Comparison of ENCODE assay signal across 8 cellular contexts in the genomic region with DNA sequence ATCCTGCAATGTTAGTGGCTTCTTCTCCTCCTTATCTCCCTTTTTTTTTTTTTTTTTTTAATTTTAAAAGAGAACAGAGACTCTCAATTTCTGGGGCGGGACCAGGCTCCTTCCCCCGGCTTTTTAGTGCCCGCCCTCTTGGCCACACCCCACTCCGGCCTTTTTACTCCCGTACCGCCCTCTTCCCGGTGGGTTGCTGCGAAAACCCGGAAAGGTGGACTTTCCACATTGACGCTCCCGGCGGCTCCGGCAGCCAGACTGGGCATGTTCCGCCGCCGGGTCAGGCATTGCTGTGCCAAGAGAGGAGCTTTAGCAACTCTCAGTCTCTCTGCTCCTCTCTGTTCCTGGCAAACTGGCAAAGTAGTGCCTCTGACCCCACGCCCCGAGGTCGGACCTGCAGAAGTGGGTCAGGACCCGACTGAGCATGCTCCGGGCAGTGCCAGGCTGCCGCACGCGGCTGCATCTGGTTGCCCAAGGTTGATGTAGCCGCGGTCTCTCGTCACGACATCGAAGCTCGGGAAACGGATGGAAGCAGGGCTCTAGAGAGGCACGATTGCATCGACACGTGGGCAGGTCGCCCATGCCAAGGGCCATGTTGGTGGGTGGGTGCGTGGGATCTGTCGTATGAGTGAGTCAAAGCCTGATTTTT. TPM values are rescaled to one million over a fixed set of nuclear protein-coding genes. Genes with fewer than 3 reads are reported as not detected.
DNase-seq lines count a peak whose midpoint lies in the region; TF ChIP-seq lines count a peak whose summit lies in the region.

No MANE protein-coding gene starts in this region.

- H3K23ac ChIP-seq in H9 (ENCODE audit: insufficient read length, low read depth, low read length), result no peak overlapping the region

- no peak for TF ChIP-seq EP300 in stomach (IDR thresholded peaks at IDR 0.05)

- H2BK20ac ChIP-seq in H9 (ENCODE audit: low read depth, low read length, poor library complexity, severe bottlenecking), result no peak overlapping the region

- H3K4me1 ChIP-seq in H9 (ENCODE audit: insufficient read depth, low read length) (no peaks in the 10 kb centered on the region), neuron (ENCODE audit: insufficient read depth, low read length) (peaks cover 5% of the 10 kb centered on the region), stomach (peaks cover 4 to 15% (median 8%) of the 10 kb centered on the region in 4 donors)

- DNase-seq in ELF-1 (ENCODE audit: low read depth, low spot score) (peak; percentile 96), H9 (peak; percentile 92), MG63 (peak; percentile 85), SK-N-MC (ENCODE audit: low read depth, low spot score) (peak; percentile 80), germinal center (ENCODE audit: low spot score) (peak; percentile 88), stomach (peak; percentile 93)
- DNase-seq in activated naive CD4-positive, alpha-beta T cell treated with anti-CD3 and anti-CD28 coated beads, Interleukin-2, amount 50 U/mL, for 16 hours, result peak; percentile 95

- no peak overlapping the region for H3T11ph ChIP-seq in H9 (ENCODE audit: low read length)

- H4K91ac ChIP-seq in H9 (ENCODE audit: insufficient read length, low read depth, low read length), result no peak overlapping the region

- no peak overlapping the region for H3K18ac ChIP-seq in H9 (ENCODE audit: insufficient read length, low read depth, low read length)

- no peak overlapping the region for H4K8ac ChIP-seq in H9 (replicated peaks; ENCODE audit: insufficient read length, low read depth, low read length)

- WGBS in H9 (ENCODE audit: extremely low coverage, insufficient read length, low lambda C conversion rate), result no CpG with 5 or more reads among the region's 37 CpGs
- 4 to 6% (median 4%) methylated on average over 29 to 37 of the region's 37 CpGs for WGBS in stomach, 5 donors

- H4K20me1 ChIP-seq in H9 (ENCODE audit: control insufficient read depth, insufficient read depth, insufficient read length), result no peaks in the 10 kb centered on the region

- H3K4me3 ChIP-seq in MG63, result peak overlapping the region; percentile 60
- H3K4me3 ChIP-seq in SK-N-MC, result peak overlapping the region; percentile 93
- peak overlapping the region; percentile 72 for H3K4me3 ChIP-seq in neuron (ENCODE audit: low read length)
- H3K4me3 ChIP-seq in stomach, result peak overlapping the region; percentile 72 to 87 (median 82)

- peak overlapping the region; percentile 72 for H3K4me2 ChIP-seq in H9 (ENCODE audit: insufficient read depth, insufficient read length, low read length)

- H2BK12ac ChIP-seq in H9 (ENCODE audit: insufficient read length, low read depth, low read length), result no peak overlapping the region

- H3K9me3 ChIP-seq in H9 (ENCODE audit: control insufficient read depth, low read depth, low read length) (no peaks in the 10 kb centered on the region), MG63 (no peaks in the 10 kb centered on the region), SK-N-MC (ENCODE audit: low read depth, low read length) (no peaks in the 10 kb centered on the region), neuron (ENCODE audit: low read length) (no peaks in the 10 kb centered on the region), stomach (no peaks in the 10 kb centered on the region)

- peaks cover 49% of the 10 kb centered on the region for H3K27me3 Mint-ChIP-seq in H9 (ENCODE audit: low read depth)

- TF ChIP-seq POLR2A in stomach (IDR thresholded peaks at IDR 0.05), result no peak

- peaks cover 13% of the 10 kb centered on the region for H3K23me2 ChIP-seq in H9 (ENCODE audit: insufficient read length, low read depth, low read length, poor library complexity, severe bottlenecking)

- H2BK120ac ChIP-seq in H9 (ENCODE audit: low read depth, low read length, poor library complexity, severe bottlenecking), result no peak overlapping the region

- H3K36me3 ChIP-seq in MG63 (no peaks in the 10 kb centered on the region), SK-N-MC (ENCODE audit: insufficient read depth, low read length) (no peaks in the 10 kb centered on the region), neuron (ENCODE audit: insufficient read depth, low read length) (no peaks in the 10 kb centered on the region), stomach (no peaks in the 10 kb centered on the region)

- no peak overlapping the region for H2BK5ac ChIP-seq in H9 (ENCODE audit: insufficient read length, low read length)

- no peak overlapping the region for H2BK15ac ChIP-seq in H9 (ENCODE audit: low read depth, low read length)

- intact Hi-C loops in stomach (cut with DNase I; ENCODE audit: low total_unique reads), result no loop called here

- H3K27ac ChIP-seq in H9 (ENCODE audit: insufficient read length, low read depth, low read length), result no peak overlapping the region
- H3K27ac ChIP-seq in SK-N-MC, result peak overlapping the region; percentile 39; the same call in 1 of the 2 replicates
- peak overlapping the region in 4 of 5 donors; percentile 87 to 92 (median 90) for H3K27ac ChIP-seq in stomach

- no peak overlapping the region for H2AK5ac ChIP-seq in H9 (ENCODE audit: insufficient read length, low read length)

- H3K9me3 Mint-ChIP-seq in H9, result peaks cover 4 to 10% of the 10 kb centered on the region in 2 experiments; a peak in 3 of 5 replicates

- 0 out of 2 replicates have a peak overlapping the region, but pooled peaks have one; percentile 39 for H3K14ac ChIP-seq in H9 (ENCODE audit: insufficient read depth, low read length)

- no peak overlapping the region for H3K56ac ChIP-seq in H9 (ENCODE audit: insufficient read length, low read depth, low read length)

- no peaks in the 10 kb centered on the region; a peak in 2 of 7 replicates for H3K36me3 Mint-ChIP-seq in H9 (ENCODE audit: insufficient read depth in 1 of 3, low read depth in 3 of 3)

- H3K79me2 ChIP-seq in H9 (ENCODE audit: insufficient read depth, low read length), result no peaks in the 10 kb centered on the region

- H3K4me1 Mint-ChIP-seq in H9, result peaks cover 14 to 16% of the 10 kb centered on the region in 2 experiments

- peak overlapping the region in 1 of 3 experiments; percentile 27; a peak in 1 of 7 replicates for H3K27ac Mint-ChIP-seq in H9

- H4K5ac ChIP-seq in H9 (ENCODE audit: insufficient read length, low read depth, low read length), result no peak overlapping the region

- no peaks in the 10 kb centered on the region for H3K79me1 ChIP-seq in H9 (ENCODE audit: insufficient read depth, low read depth, low read length, poor library complexity, severe bottlenecking)

- H3K27me3 ChIP-seq in H9 (ENCODE audit: insufficient read depth, low read length) (peaks cover 3% of the 10 kb centered on the region; the same call in 1 of the 2 replicates), MG63 (peaks cover 6% of the 10 kb centered on the region; the same call in 1 of the 2 replicates), neuron (ENCODE audit: insufficient read depth, low read length) (peaks cover 4% of the 10 kb centered on the region), stomach (peaks cover 0 to 8% (median 6%) of the 10 kb centered on the region in 3 donors)

- H3K4me3 Mint-ChIP-seq in H9, result peak overlapping the region; percentile 83 to 91

- H3K9ac ChIP-seq in H9 (ENCODE audit: extremely low read depth, insufficient read length, low read length) (no peak overlapping the region), SK-N-MC (ENCODE audit: insufficient read length) (peak overlapping the region; percentile 80)

- H2AFZ ChIP-seq in H9 (ENCODE audit: low read length) (peak overlapping the region; percentile 46), neuron (ENCODE audit: low read depth, low read length) (peak overlapping the region; percentile 67)

- TF ChIP-seq CTCF in H9 (conservative IDR thresholded peaks at IDR 0.05), result no peak
- peak in 1 of 7 experiments; percentile 5 for TF ChIP-seq CTCF in stomach (IDR thresholded peaks at IDR 0.05)

- H3K4ac ChIP-seq in H9 (ENCODE audit: low read depth, low read length), result no peak overlapping the region

RNA-seq across cellular contexts. Expression of gene MFAP3L, which starts 1.1 kb away (rescaled TPM):
- total RNA-seq in H9 (2021), result 5.1 and 5.4 TPM in 2 replicates
- total RNA-seq in MG63 (2014; rRNA removed; shearing (Covaris generic); ENCODE audit: low replicate concordance), result 0.13 TPM in 1 of 2 replicates, not detected in the other
- total RNA-seq in stomach, result 1 to 10 TPM in 2 of 5 donors, under 1 TPM in 2, not detected in 1; 0.29 to 2.4 (median 0.81) TPM
- polyA plus RNA-seq in stomach, result 1 to 10 TPM in 1 of 3 donors, under 1 TPM in 2; 0.31 to 1.4 (median 0.53) TPM
